In genomic region chr6:112279044-112279916, GRCh38 we compare ENCODE assay signal across 24 cellular contexts. TPM values are rescaled to one million over a fixed set of nuclear protein-coding genes. Genes with fewer than 3 reads are reported as not detected.
DNase-seq lines count a peak whose midpoint lies in the region; ATAC-seq and TF ChIP-seq lines count a peak whose summit lies in the region.
"Had no signal": no experiment of that assay in that cellular context is flagged by ENCODE, and none has a peak within 500 bp of the region (broad histone marks: within the 10 kb centered on the region; RNA-seq: fewer than 3 reads in every experiment).

No MANE protein-coding gene starts in this region.

- 54 to 65% methylated on average over 5 of the region's 5 CpGs for WGBS in heart right ventricle, 2 donors

- H3K4me1 ChIP-seq in BE2C: peaks cover 21% of the 10 kb centered on the region
- H3K4me1 ChIP-seq in heart right ventricle: peaks cover 0 to 54% (median 37%) of the 10 kb centered on the region in 9 donors
- H3K4me1 ChIP-seq: parathyroid adenoma had no signal

- DNase-seq in BE2C: peak; percentile 20
- DNase-seq in cardiac fibroblast (ENCODE audit: low read depth in 2 of 2): peak; percentile 42 to 48
- no peak for DNase-seq in heart right ventricle
- DNase-seq in omental fat pad (ENCODE audit: low spot score): no peak
- no peak for DNase-seq in NCI-H1417 treated with DMSO at 0.1 percent for 48 hours (lab: John Stamatoyannopoulos, UW)
- DNase-seq in AG20443 (ENCODE audit: low spot score): no peak
- DNase-seq in iPS-NIHi11 (ENCODE audit: low spot score): no peak
- DNase-seq: activated CD4-positive, CD25-positive, alpha-beta regulatory T cell treated with anti-CD3 and anti-CD28 coated beads, Interleukin-2, amount 50 U/mL, for 72 hours; activated T-cell treated with anti-CD3 and anti-CD28 coated beads, Interleukin-2, amount 50 U/mL, for 72 hours; cortex of kidney; GDM1; NCI-H1930; NCI-H446; stimulated activated CD4-positive, alpha-beta T cell treated with anti-CD3 and anti-CD28 coated beads, Interleukin-4, amount 100 ng/mL, for 4 hours; T1000 had no signal

- H3K27ac ChIP-seq in heart right ventricle: peak overlapping the region in 7 of 10 donors; percentile 4 to 65 (median 53)
- H3K27ac ChIP-seq: HL-60, parathyroid adenoma had no signal

- H3K27me3 ChIP-seq in BE2C (no peaks in the 10 kb centered on the region), heart right ventricle (no peaks in the 10 kb centered on the region)

- ATAC-seq in heart right ventricle: peak in 6 of 8 donors; percentile 16 to 49 (median 30)
- peak; percentile 70 for ATAC-seq in omental fat pad (ENCODE audit: low FRiP score)
- no peak for ATAC-seq in HG03280 (IDR thresholded peaks at IDR 0.05; ENCODE audit: unreplicated experiment)
- ATAC-seq: activated naive CD4-positive, alpha-beta T cell treated with anti-CD3 and anti-CD28 coated beads, Interleukin-2, amount 50 U/mL, for 72 hours; activated T-cell treated with anti-CD3 and anti-CD28 coated beads, Interleukin-2, amount 50 U/mL, for 72 hours; GM12878; HCT116 had no signal

- H3K36me3 ChIP-seq in BE2C (no peaks in the 10 kb centered on the region), heart right ventricle (no peaks in the 10 kb centered on the region)

- intact Hi-C loops in heart right ventricle (cut with DNase I): loop anchor here in 1 of 10 donors (10.0 kb wide), 1 partner anchor 94 kb away; no protein-coding TSS in a partner anchor

- H3K4me3 ChIP-seq in BE2C (ENCODE audit: low read depth, low read length) (no peak overlapping the region), cardiac fibroblast (replicated peaks in 1 of 2; ENCODE audit: low read depth in 2 of 2, low read length in 2 of 2) (no peak overlapping the region), heart right ventricle (no peak overlapping the region)
- H3K4me3 ChIP-seq: GM12878 had no signal

- TF ChIP-seq CTCF in BE2C (IDR thresholded peaks at IDR 0.05; ENCODE audit: low read depth, low read length): no peak
- TF ChIP-seq CTCF in cardiac fibroblast (IDR thresholded peaks at IDR 0.05; ENCODE audit: low read depth, low read length): no peak
- TF ChIP-seq CTCF in heart right ventricle (IDR thresholded peaks at IDR 0.05): no peak
- no peak for TF ChIP-seq CTCF in omental fat pad (IDR thresholded peaks at IDR 0.05)

- no peaks in the 10 kb centered on the region for H3K9me3 ChIP-seq in BE2C
- no peaks in the 10 kb centered on the region for H3K9me3 ChIP-seq in heart right ventricle

RNA-seq across cellular contexts. Expression of gene LAMA4, which starts 24.9 kb away (rescaled TPM):
- polyA plus RNA-seq in BE2C (2012; ENCODE audit: insufficient read depth, insufficient read length, low read depth): 16.0 TPM
- total RNA-seq in heart right ventricle (100 to 1,000 TPM in 1 of 10 donors, 10 to 100 TPM in 9; 35.4 to 103 (median 82.5) TPM), omental fat pad (100 to 1,000 TPM; 189 to 459 (median 376) TPM)
- 10 to 100 TPM; 23.7 to 92.5 TPM for polyA plus RNA-seq in heart right ventricle
- total RNA-seq: activated CD8-positive, alpha-beta memory T cell treated with anti-CD3 and anti-CD28 coated beads for 36 hours; activated naive CD4-positive, alpha-beta T cell treated with anti-CD3 and anti-CD28 coated beads, Interleukin-2, amount 50 U/mL, for 72 hours had no signal
- polyA plus RNA-seq: CD14-positive monocyte, IgD-negative memory B cell had no signal

Comparison
In these comparisons a context has a peak if more than half of its experiments do, and no peak if none do; other contexts are left out.
1. DNase-seq: peak in BE2C (single experiment) and cardiac fibroblast (2 of 2); none in heart right ventricle (0 of 2), omental fat pad (single experiment), NCI-H1417 treated with DMSO at 0.1 percent for 48 hours (single experiment), AG20443 (single experiment) and iPS-NIHi11 (single experiment).